Comparison of ENCODE assay signal across 1 cellular context in genomic region chr3:142595951-142596725, GRCh38.
TF ChIP-seq lines count a peak whose summit lies in the region.

PLS1 (plus strand) TSS chr3:142596393; CDS start chr3:142664238, 67,845 bp downstream.

TF ChIP-seq in K562, 482 proteins besides CTCF, POLR2A, EP300 and RAD21 (continued from another document and continues in another):
- no peak for TF ChIP-seq TCF7 (IDR thresholded peaks at IDR 0.05; ENCODE audit: borderline replicate concordance)
- peak; percentile 55; the same call in 1 of the 2 replicates for TF ChIP-seq KAT7 (CRISPR knock-in tag; IDR thresholded peaks at IDR 0.05; ENCODE audit: borderline replicate concordance)
- TF ChIP-seq E2F6 (IDR thresholded peaks at IDR 0.05; ENCODE audit: borderline replicate concordance in 1 of 2, extremely low read depth in 1 of 2, insufficient read depth in 1 of 2, insufficient read length in 1 of 2, low read depth in 1 of 2, low read length in 1 of 2, poor library complexity in 1 of 2, severe bottlenecking in 1 of 2), result peak; percentile 66 to 74
- TF ChIP-seq AFF1 (IDR thresholded peaks at IDR 0.05; ENCODE audit: low read depth in 1 of 2, partially characterized antibody in 2 of 2), result peak in 1 of 2 experiments; percentile 64
- TF ChIP-seq ILF3 (IDR thresholded peaks at IDR 0.05; ENCODE audit: borderline replicate concordance), result no peak
- no peak for TF ChIP-seq ERF (CRISPR knock-in tag; IDR thresholded peaks at IDR 0.05)
- TF ChIP-seq ZFP30 (CRISPR knock-in tag; IDR thresholded peaks at IDR 0.05; ENCODE audit: borderline replicate concordance), result no peak
- TF ChIP-seq SOX6 (IDR thresholded peaks at IDR 0.05), result peak; percentile 68; the same call in 1 of the 2 replicates
- TF ChIP-seq RBM14 (IDR thresholded peaks at IDR 0.05; ENCODE audit: borderline replicate concordance, insufficient read depth, low read depth, low read length), result no peak
- no peak for TF ChIP-seq CAMTA2 (CRISPR knock-in tag; conservative IDR thresholded peaks at IDR 0.05)
- TF ChIP-seq HDAC6 (IDR thresholded peaks at IDR 0.05; ENCODE audit: low read depth, low read length), result no peak
- TF ChIP-seq SRF (CRISPR knock-in tag; IDR thresholded peaks at IDR 0.05), result no peak; a peak in 1 of 4 replicates
- TF ChIP-seq GMEB1 (CRISPR knock-in tag; IDR thresholded peaks at IDR 0.05), result peak; percentile 57; the same call in 1 of the 2 replicates
- TF ChIP-seq, protein P1, sequence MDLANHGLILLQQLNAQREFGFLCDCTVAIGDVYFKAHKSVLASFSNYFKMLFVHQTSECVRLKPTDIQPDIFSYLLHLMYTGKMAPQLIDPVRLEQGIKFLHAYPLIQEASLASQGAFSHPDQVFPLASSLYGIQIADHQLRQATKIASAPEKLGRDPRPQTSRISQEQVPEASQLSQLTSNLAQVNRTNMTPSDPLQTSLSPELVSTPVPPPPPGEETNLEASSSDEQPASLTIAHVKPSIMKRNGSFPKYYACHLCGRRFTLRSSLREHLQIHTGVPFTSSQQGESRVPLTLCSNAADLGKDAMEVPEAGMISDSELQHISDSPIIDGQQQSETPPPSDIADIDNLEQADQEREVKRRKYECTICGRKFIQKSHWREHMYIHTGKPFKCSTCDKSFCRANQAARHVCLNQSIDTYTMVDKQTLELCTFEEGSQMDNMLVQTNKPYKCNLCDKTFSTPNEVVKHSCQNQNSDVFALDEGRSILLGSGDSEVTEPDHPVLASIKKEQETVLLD (IDR thresholded peaks at IDR 0.05), result peak; percentile 95
- TF ChIP-seq ADNP (tag; IDR thresholded peaks at IDR 0.05), result no peak
- peak; percentile 45; the same call in 1 of the 2 replicates for TF ChIP-seq ZNF740 (CRISPR knock-in tag; IDR thresholded peaks at IDR 0.05)
- TF ChIP-seq ZNF740 (tag; IDR thresholded peaks at IDR 0.05), result no peak
- TF ChIP-seq PHB (CRISPR knock-in tag; IDR thresholded peaks at IDR 0.05), result no peak
- no peak for TF ChIP-seq CLOCK (CRISPR knock-in tag; IDR thresholded peaks at IDR 0.05; ENCODE audit: borderline replicate concordance)
- TF ChIP-seq SREBF2 (CRISPR knock-in tag; IDR thresholded peaks at IDR 0.05), result no peak
- no peak for TF ChIP-seq ZKSCAN1 (IDR thresholded peaks at IDR 0.05; ENCODE audit: low read depth, low read length)
- TF ChIP-seq, protein P2, sequence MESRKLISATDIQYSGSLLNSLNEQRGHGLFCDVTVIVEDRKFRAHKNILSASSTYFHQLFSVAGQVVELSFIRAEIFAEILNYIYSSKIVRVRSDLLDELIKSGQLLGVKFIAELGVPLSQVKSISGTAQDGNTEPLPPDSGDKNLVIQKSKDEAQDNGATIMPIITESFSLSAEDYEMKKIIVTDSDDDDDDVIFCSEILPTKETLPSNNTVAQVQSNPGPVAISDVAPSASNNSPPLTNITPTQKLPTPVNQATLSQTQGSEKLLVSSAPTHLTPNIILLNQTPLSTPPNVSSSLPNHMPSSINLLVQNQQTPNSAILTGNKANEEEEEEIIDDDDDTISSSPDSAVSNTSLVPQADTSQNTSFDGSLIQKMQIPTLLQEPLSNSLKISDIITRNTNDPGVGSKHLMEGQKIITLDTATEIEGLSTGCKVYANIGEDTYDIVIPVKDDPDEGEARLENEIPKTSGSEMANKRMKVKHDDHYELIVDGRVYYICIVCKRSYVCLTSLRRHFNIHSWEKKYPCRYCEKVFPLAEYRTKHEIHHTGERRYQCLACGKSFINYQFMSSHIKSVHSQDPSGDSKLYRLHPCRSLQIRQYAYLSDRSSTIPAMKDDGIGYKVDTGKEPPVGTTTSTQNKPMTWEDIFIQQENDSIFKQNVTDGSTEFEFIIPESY (CRISPR knock-in tag; IDR thresholded peaks at IDR 0.05), result peak; percentile 9
- TF ChIP-seq CBX5 (IDR thresholded peaks at IDR 0.05; ENCODE audit: borderline replicate concordance, low read depth), result no peak
- no peak for TF ChIP-seq ATF6 (CRISPR knock-in tag; IDR thresholded peaks at IDR 0.05)
- no peak for TF ChIP-seq PTRF (tag; IDR thresholded peaks at IDR 0.05)
- no peak; the same call in 1 of the 2 replicates for TF ChIP-seq THRAP3 (IDR thresholded peaks at IDR 0.05; ENCODE audit: borderline replicate concordance)
- TF ChIP-seq, protein P3, sequence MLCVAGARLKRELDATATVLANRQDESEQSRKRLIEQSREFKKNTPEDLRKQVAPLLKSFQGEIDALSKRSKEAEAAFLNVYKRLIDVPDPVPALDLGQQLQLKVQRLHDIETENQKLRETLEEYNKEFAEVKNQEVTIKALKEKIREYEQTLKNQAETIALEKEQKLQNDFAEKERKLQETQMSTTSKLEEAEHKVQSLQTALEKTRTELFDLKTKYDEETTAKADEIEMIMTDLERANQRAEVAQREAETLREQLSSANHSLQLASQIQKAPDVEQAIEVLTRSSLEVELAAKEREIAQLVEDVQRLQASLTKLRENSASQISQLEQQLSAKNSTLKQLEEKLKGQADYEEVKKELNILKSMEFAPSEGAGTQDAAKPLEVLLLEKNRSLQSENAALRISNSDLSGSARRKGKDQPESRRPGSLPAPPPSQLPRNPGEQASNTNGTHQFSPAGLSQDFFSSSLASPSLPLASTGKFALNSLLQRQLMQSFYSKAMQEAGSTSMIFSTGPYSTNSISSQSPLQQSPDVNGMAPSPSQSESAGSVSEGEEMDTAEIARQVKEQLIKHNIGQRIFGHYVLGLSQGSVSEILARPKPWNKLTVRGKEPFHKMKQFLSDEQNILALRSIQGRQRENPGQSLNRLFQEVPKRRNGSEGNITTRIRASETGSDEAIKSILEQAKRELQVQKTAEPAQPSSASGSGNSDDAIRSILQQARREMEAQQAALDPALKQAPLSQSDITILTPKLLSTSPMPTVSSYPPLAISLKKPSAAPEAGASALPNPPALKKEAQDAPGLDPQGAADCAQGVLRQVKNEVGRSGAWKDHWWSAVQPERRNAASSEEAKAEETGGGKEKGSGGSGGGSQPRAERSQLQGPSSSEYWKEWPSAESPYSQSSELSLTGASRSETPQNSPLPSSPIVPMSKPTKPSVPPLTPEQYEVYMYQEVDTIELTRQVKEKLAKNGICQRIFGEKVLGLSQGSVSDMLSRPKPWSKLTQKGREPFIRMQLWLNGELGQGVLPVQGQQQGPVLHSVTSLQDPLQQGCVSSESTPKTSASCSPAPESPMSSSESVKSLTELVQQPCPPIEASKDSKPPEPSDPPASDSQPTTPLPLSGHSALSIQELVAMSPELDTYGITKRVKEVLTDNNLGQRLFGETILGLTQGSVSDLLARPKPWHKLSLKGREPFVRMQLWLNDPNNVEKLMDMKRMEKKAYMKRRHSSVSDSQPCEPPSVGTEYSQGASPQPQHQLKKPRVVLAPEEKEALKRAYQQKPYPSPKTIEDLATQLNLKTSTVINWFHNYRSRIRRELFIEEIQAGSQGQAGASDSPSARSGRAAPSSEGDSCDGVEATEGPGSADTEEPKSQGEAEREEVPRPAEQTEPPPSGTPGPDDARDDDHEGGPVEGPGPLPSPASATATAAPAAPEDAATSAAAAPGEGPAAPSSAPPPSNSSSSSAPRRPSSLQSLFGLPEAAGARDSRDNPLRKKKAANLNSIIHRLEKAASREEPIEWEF (CRISPR knock-in tag; IDR thresholded peaks at IDR 0.05), result no peak
- TF ChIP-seq ATF4 (CRISPR knock-in tag; IDR thresholded peaks at IDR 0.05), result no peak
- no peak for TF ChIP-seq ZBED1 (IDR thresholded peaks at IDR 0.05)
- TF ChIP-seq CBX8 (IDR thresholded peaks at IDR 0.05; ENCODE audit: borderline replicate concordance, extremely low read depth, low read depth, low read length, poor library complexity, severe bottlenecking), result no peak
- TF ChIP-seq SMARCA4 (IDR thresholded peaks at IDR 0.05), result peak; percentile 33; the same call in 1 of the 2 replicates
- TF ChIP-seq PHF21A (IDR thresholded peaks at IDR 0.05; ENCODE audit: borderline replicate concordance, low read depth), result no peak
- peak in 2 of 3 experiments; percentile 67 for TF ChIP-seq YY1 (IDR thresholded peaks at IDR 0.05; ENCODE audit: borderline replicate concordance in 1 of 3, control insufficient read depth in 1 of 3, extremely low read depth in 1 of 3, insufficient read depth in 3 of 3, insufficient read length in 1 of 3, insufficient replicate concordance in 2 of 3, low read depth in 1 of 3, low read length in 2 of 3)
- no peak for TF ChIP-seq MAFK (IDR thresholded peaks at IDR 0.05; ENCODE audit: low read length)
